ENCODE assay signal across 29 cellular contexts in the genomic region with DNA sequence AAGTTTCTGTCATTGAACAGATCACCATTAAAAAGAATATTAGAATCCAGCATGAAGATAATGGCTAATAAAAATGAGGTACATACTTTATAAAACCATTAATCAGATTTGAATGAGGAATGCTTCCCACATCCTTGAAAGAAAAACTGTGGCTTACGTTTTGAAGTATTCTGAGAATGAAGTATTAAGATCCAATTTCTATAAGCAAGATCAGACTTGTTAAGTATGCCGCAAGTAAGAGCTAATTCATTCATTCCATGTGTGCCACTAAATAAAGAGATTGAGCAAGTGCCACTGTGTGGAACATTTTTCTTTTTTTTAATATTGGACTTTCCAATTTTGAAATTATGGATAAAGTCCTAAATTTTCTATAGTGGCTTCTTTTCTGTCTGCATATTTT.
"Had no signal": no experiment of that assay in that cellular context is flagged by ENCODE, and none has a peak within 500 bp of the region (broad histone marks: within the 10 kb centered on the region; RNA-seq: fewer than 3 reads in every experiment).

No MANE protein-coding gene starts in this region.

- DNase-seq: dorsolateral prefrontal cortex; effector CD4-positive, alpha-beta T cell; foreskin melanocyte; glutamatergic neuron; heart right ventricle; hippocampal formation; islet precursor cell; kidney glomerular epithelial cell; left colon; left ventricle myocardium inferior; mesenchymal stem cell; mucosa of descending colon; naive B cell; pancreas; stimulated activated CD4-positive, alpha-beta T cell treated with anti-CD3 and anti-CD28 coated beads, Interleukin-12 subunit alpha, Interleukin-12 subunit beta, amount 100 ng/mL, for 4 hours; stimulated activated CD4-positive, alpha-beta T cell treated with anti-CD3 and anti-CD28 coated beads, Interleukin-1b, Interleukin-23, amount 100 ng/mL, for 48 hours; stimulated activated CD4-positive, alpha-beta T cell treated with anti-CD3 and anti-CD28 coated beads, Interleukin-4, amount 100 ng/mL, for 1 hour; stimulated activated CD8-positive, alpha-beta memory T cell treated with anti-CD3 and anti-CD28 coated beads, Interleukin-4, amount 100 ng/mL, for 48 hours; stimulated activated naive CD4-positive, alpha-beta T cell treated with Interleukin-2 at 50 U/mL for 16 hours; stomach; thyroid gland; trophoblast cell had no signal

- H3K4me1 ChIP-seq: pancreas, thyroid gland, vagina had no signal

- H3K4me3 ChIP-seq: dorsolateral prefrontal cortex, esophagus muscularis mucosa, heart right ventricle, left ventricle myocardium inferior, lung, mucosa of descending colon, pancreas, smooth muscle cell, stomach, thyroid gland, vagina had no signal

- H3K27me3 ChIP-seq: dorsolateral prefrontal cortex, esophagus muscularis mucosa, heart right ventricle, neutrophil, pancreas, stomach, thyroid gland, vagina had no signal

- H3K27ac ChIP-seq: dorsolateral prefrontal cortex, esophagus muscularis mucosa, heart right ventricle, left ventricle myocardium inferior, neutrophil, pancreas, stomach, thyroid gland, vagina had no signal

- ATAC-seq: heart right ventricle; left colon; mucosa of descending colon; natural killer cell treated with Interleukin-12 subunit alpha and Interleukin-12 subunit beta and Interleukin-15 and Interleukin-18, amount 100 ng/mL, for 72 hours; pancreas; sciatic nerve had no signal

- H3K9me3 ChIP-seq: esophagus muscularis mucosa, heart right ventricle, left ventricle myocardium inferior, mucosa of descending colon, neutrophil, pancreas, stomach, thyroid gland, vagina had no signal
